19 cellular contexts compared by ENCODE assay signal in the genomic region with DNA sequence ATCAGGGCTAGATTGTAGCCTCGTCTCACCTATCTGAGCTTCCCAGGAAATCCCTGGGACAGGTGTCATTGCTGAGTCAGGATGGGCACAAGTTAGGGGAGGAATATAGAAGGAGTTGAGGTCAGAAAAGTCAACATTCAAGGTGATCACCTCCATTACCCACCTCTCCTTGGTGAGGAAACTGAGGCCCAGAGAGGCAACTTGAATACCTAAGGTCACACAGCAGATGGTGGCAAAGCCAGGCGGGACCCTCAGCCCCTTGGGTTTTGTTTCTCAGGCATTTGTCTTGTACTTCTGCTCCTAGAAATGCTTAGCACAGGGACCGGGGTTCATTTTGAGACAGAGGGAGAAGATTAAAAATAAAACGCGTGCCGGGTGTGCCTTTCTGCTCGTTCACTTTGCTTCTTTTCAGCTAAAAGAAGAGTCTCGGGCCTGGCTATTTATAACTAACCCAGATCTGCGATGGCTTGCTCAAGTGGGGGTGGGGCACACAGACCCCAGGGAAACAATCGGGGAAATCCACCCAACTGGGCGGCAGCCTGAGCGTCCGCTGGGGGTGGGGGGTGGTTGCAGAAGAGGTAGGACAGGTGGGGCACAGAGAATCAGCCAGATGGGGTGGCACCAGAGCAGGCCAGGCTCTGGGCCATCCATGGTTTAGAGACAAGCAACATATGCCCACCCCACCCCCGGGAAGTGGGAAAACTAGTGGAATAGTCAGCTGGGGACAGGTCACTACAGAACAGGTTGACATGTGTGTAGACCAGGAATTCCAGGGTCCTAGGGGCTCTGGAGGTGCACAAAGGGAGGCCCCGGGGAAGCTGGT. TPM values are rescaled to one million over a fixed set of nuclear protein-coding genes. Genes with fewer than 3 reads are reported as not detected.
DNase-seq lines count a peak whose midpoint lies in the region; ATAC-seq and TF ChIP-seq lines count a peak whose summit lies in the region.
"Had no signal": no experiment of that assay in that cellular context is flagged by ENCODE, and none has a peak within 500 bp of the region (broad histone marks: within the 10 kb centered on the region; RNA-seq: fewer than 3 reads in every experiment).

No MANE protein-coding gene starts in this region.

- H3K9me3 Mint-ChIP-seq in activated B cell treated with CpG ODN at 0.5 μM for 24 hours (no peaks in the 10 kb centered on the region), CD14-positive monocyte (peaks cover 0 to 6% (median 1%) of the 10 kb centered on the region in 7 donors)
- no peaks in the 10 kb centered on the region for H3K9me3 Mint-ChIP-seq in stimulated activated effector memory CD8-positive, alpha-beta T cell treated with anti-CD3 and anti-CD28 coated beads, Interleukin-12 subunit alpha, Interleukin-12 subunit beta, amount 100 ng/mL, for 72 hours
- H3K9me3 Mint-ChIP-seq: activated naive CD4-positive, alpha-beta T cell treated with anti-CD3 and anti-CD28 coated beads, Interleukin-2, amount 50 U/mL, for 24 hours; HFFc6 had no signal

- H3K4me1 ChIP-seq in right atrium auricular region: peaks cover 0 to 18% of the 10 kb centered on the region in 2 donors

- TF ChIP-seq CTCF in activated B cell treated with CpG ODN at 0.5 μM for 24 hours (IDR thresholded peaks at IDR 0.05): no peak
- no peak for TF ChIP-seq CTCF in right atrium auricular region (IDR thresholded peaks at IDR 0.05)
- TF ChIP-seq CTCF in CD14-positive monocyte (IDR thresholded peaks at IDR 0.05): no peak

- H3K9me3 ChIP-seq in right atrium auricular region: no peaks in the 10 kb centered on the region
- H3K9me3 ChIP-seq: pancreas, SJCRH30 had no signal

- H3K27me3 ChIP-seq in right atrium auricular region: no peaks in the 10 kb centered on the region
- H3K27me3 ChIP-seq: pancreas had no signal

- peaks cover 29% of the 10 kb centered on the region for H3K4me1 Mint-ChIP-seq in activated B cell treated with CpG ODN at 0.5 μM for 24 hours
- H3K4me1 Mint-ChIP-seq in stimulated activated effector memory CD8-positive, alpha-beta T cell treated with anti-CD3 and anti-CD28 coated beads, Interleukin-12 subunit alpha, Interleukin-12 subunit beta, amount 100 ng/mL, for 72 hours: peaks cover 27% of the 10 kb centered on the region
- peaks cover 8% of the 10 kb centered on the region for H3K4me1 Mint-ChIP-seq in CD14-positive monocyte

- H3K36me3 Mint-ChIP-seq in activated B cell treated with CpG ODN at 0.5 μM for 24 hours (ENCODE audit: low read depth) (no peaks in the 10 kb centered on the region), CD14-positive monocyte (peaks cover 0 to under 1% of the 10 kb centered on the region in 2 donors)
- H3K36me3 Mint-ChIP-seq in stimulated activated effector memory CD8-positive, alpha-beta T cell treated with anti-CD3 and anti-CD28 coated beads, Interleukin-12 subunit alpha, Interleukin-12 subunit beta, amount 100 ng/mL, for 72 hours: peaks cover 5% of the 10 kb centered on the region
- H3K36me3 Mint-ChIP-seq: activated naive CD4-positive, alpha-beta T cell treated with anti-CD3 and anti-CD28 coated beads, Interleukin-2, amount 50 U/mL, for 24 hours had no signal

- H3K27me3 Mint-ChIP-seq in activated B cell treated with CpG ODN at 0.5 μM for 24 hours (no peaks in the 10 kb centered on the region), CD14-positive monocyte (ENCODE audit: low read depth in 3 of 3) (peaks cover 25 to 35% (median 31%) of the 10 kb centered on the region in 3 donors)
- H3K27me3 Mint-ChIP-seq: activated naive CD4-positive, alpha-beta T cell treated with anti-CD3 and anti-CD28 coated beads, Interleukin-2, amount 50 U/mL, for 24 hours had no signal

- ATAC-seq in activated B cell treated with CpG ODN at 0.5 μM for 24 hours (ENCODE audit: low read depth) (no peak), HG02852 (IDR thresholded peaks at IDR 0.05; ENCODE audit: unreplicated experiment) (no peak)
- no peak for ATAC-seq in stimulated activated effector memory CD8-positive, alpha-beta T cell treated with anti-CD3 and anti-CD28 coated beads, Interleukin-12 subunit alpha, Interleukin-12 subunit beta, amount 100 ng/mL, for 72 hours
- ATAC-seq: activated CD8-positive, alpha-beta T cell treated with anti-CD3 and anti-CD28 coated beads, Interleukin-2, amount 10 ng/mL, durations not matched to agents 7 days and 5 days; pancreas had no signal

- H3K27ac ChIP-seq in right atrium auricular region: no peak overlapping the region
- H3K27ac ChIP-seq: pancreas, SJCRH30 had no signal

- CTCF ChIA-PET in activated B cell treated with CpG ODN at 0.5 μM for 24 hours (lab: Charles Lee): no interaction called here

- H3K27ac Mint-ChIP-seq in activated B cell treated with CpG ODN at 0.5 μM for 24 hours (no peak overlapping the region), CD14-positive monocyte (no peak overlapping the region)
- peak overlapping the region; percentile 53 for H3K27ac Mint-ChIP-seq in stimulated activated effector memory CD8-positive, alpha-beta T cell treated with anti-CD3 and anti-CD28 coated beads, Interleukin-12 subunit alpha, Interleukin-12 subunit beta, amount 100 ng/mL, for 72 hours
- H3K27ac Mint-ChIP-seq: activated CD8-positive, alpha-beta T cell treated with anti-CD3 and anti-CD28 coated beads, Interleukin-2, amount 10 ng/mL, durations not matched to agents 7 days and 5 days; HFFc6 had no signal

- no peak overlapping the region for H3K4me3 Mint-ChIP-seq in activated B cell treated with CpG ODN at 0.5 μM for 24 hours
- H3K4me3 Mint-ChIP-seq in stimulated activated effector memory CD8-positive, alpha-beta T cell treated with anti-CD3 and anti-CD28 coated beads, Interleukin-12 subunit alpha, Interleukin-12 subunit beta, amount 100 ng/mL, for 72 hours: no peak overlapping the region
- no peak overlapping the region for H3K4me3 Mint-ChIP-seq in CD14-positive monocyte
- H3K4me3 Mint-ChIP-seq: activated CD8-positive, alpha-beta T cell treated with anti-CD3 and anti-CD28 coated beads, Interleukin-2, amount 10 ng/mL, durations not matched to agents 7 days and 5 days; activated naive CD4-positive, alpha-beta T cell treated with anti-CD3 and anti-CD28 coated beads, Interleukin-2, amount 50 U/mL, for 24 hours; HFFc6 had no signal

- intact Hi-C loops in activated B cell treated with CpG ODN at 0.5 μM for 24 hours (cut with micrococcal nuclease): no loop called here
- intact Hi-C loops in CD14-positive monocyte (cut with micrococcal nuclease): loop anchor here in 1 of 2 donors (5.0 kb wide), 1 partner anchor 81 kb away; a partner anchor contains a TSS

- H3K4me3 ChIP-seq in right atrium auricular region: no peak overlapping the region
- H3K4me3 ChIP-seq: pancreas, SJCRH30 had no signal

- peak; percentile 21 for DNase-seq in activated CD4-positive, CD25-positive, alpha-beta regulatory T cell treated with anti-CD3 and anti-CD28 coated beads, Interleukin-2, amount 50 U/mL, for 72 hours
- DNase-seq in activated CD4-positive, CD25-positive, alpha-beta regulatory T cell (lab: John Stamatoyannopoulos, UW): no peak
- DNase-seq in activated B cell treated with CpG ODN at 0.5 μM for 24 hours: peak; percentile 14
- peak; percentile 46 for DNase-seq in right atrium auricular region (ENCODE audit: low spot score)
- no peak for DNase-seq in stimulated activated effector memory CD8-positive, alpha-beta T cell treated with anti-CD3 and anti-CD28 coated beads, Interleukin-12 subunit alpha, Interleukin-12 subunit beta, amount 100 ng/mL, for 72 hours (ENCODE audit: low spot score in 2 of 2)
- DNase-seq in effector CD4-positive, alpha-beta T cell: no peak
- no peak for DNase-seq in CD14-positive monocyte (ENCODE audit: low spot score)
- DNase-seq: activated CD8-positive, alpha-beta T cell treated with anti-CD3 and anti-CD28 coated beads, Interleukin-2, amount 10 ng/mL, durations not matched to agents 7 days and 5 days; central memory CD4-positive, alpha-beta T cell; HFFc6; KBM-7; midbrain; NCI-H1092 treated with DMSO at 0.1 percent for 48 hours; NCI-H2171 treated with DMSO at 0.1 percent for 48 hours; NK-92 treated with Interleukin-12 subunit alpha and Interleukin-12 subunit beta, amount 100 ng/mL, for 24 hours had no signal

- POLR2A ChIA-PET in activated B cell treated with CpG ODN at 0.5 μM for 24 hours (lab: Charles Lee): interaction anchor here (1.0 kb wide), 1 partner anchor 29 kb away, joined by 3 read pairs; no protein-coding TSS in a partner anchor

- H3K36me3 ChIP-seq in right atrium auricular region: no peaks in the 10 kb centered on the region
- H3K36me3 ChIP-seq: pancreas, SJCRH30 had no signal

RNA-seq across cellular contexts. Expression of a gene that starts 3.9 kb away (rescaled TPM):
- total RNA-seq in activated B cell treated with CpG ODN at 0.5 μM for 24 hours (9.3 and 12.2 TPM in 2 replicates), right atrium auricular region (1 to 10 TPM; 1.9 to 3.2 TPM)
- under 1 TPM in 1 of 2 donors, not detected in 1; 0.04 TPM for polyA plus RNA-seq in CD14-positive monocyte

Comparison
In these comparisons a context has a peak if more than half of its experiments do, and no peak if none do; other contexts are left out.
1. DNase-seq: peak in activated CD4-positive, CD25-positive, alpha-beta regulatory T cell treated with anti-CD3 and anti-CD28 coated beads, Interleukin-2, amount 50 U/mL, for 72 hours (single experiment), activated B cell treated with CpG ODN at 0.5 μM for 24 hours (single experiment) and right atrium auricular region (single experiment); none in activated CD4-positive, CD25-positive, alpha-beta regulatory T cell (0 of 4), stimulated activated effector memory CD8-positive, alpha-beta T cell treated with anti-CD3 and anti-CD28 coated beads, Interleukin-12 subunit alpha, Interleukin-12 subunit beta, amount 100 ng/mL, for 72 hours (0 of 2), effector CD4-positive, alpha-beta T cell (single experiment) and CD14-positive monocyte (single experiment).